In genomic region chr7:44911911-44912310, GRCh38 we compare ENCODE assay signal across 21 cellular contexts. TPM values are rescaled to one million over a fixed set of nuclear protein-coding genes. Genes with fewer than 3 reads are reported as not detected.
DNase-seq lines count a peak whose midpoint lies in the region; ATAC-seq, FAIRE-seq and TF ChIP-seq lines count a peak whose summit lies in the region.
"Had no signal": no experiment of that assay in that cellular context is flagged by ENCODE, and none has a peak within 500 bp of the region (broad histone marks: within the 10 kb centered on the region; RNA-seq: fewer than 3 reads in every experiment).

No MANE protein-coding gene starts in this region.

- no peaks in the 10 kb centered on the region for H3K27me3 Mint-ChIP-seq in CD4-positive, alpha-beta memory T cell
- no peaks in the 10 kb centered on the region for H3K27me3 Mint-ChIP-seq in activated T-helper 17 cell treated with anti-CD3 and anti-CD28 coated beads, Interleukin-2, amount 50 U/mL, for 72 hours
- H3K27me3 Mint-ChIP-seq: CD4-positive, alpha-beta T cell had no signal

- no peaks in the 10 kb centered on the region for H3K36me3 Mint-ChIP-seq in CD4-positive, alpha-beta memory T cell
- H3K36me3 Mint-ChIP-seq in activated T-helper 17 cell treated with anti-CD3 and anti-CD28 coated beads, Interleukin-2, amount 50 U/mL, for 72 hours (ENCODE audit: low read depth), result no peaks in the 10 kb centered on the region
- H3K36me3 Mint-ChIP-seq: WTC11 had no signal

- ATAC-seq in activated T-helper 17 cell treated with anti-CD3 and anti-CD28 coated beads, Interleukin-2, amount 50 U/mL, for 72 hours (replicated peaks), result no peak
- peak; percentile 57 to 66 for ATAC-seq in right cardiac atrium
- peak; percentile 65 for ATAC-seq in sciatic nerve
- ATAC-seq: left lung had no signal

- peaks cover 5 to 15% (median 6%) of the 10 kb centered on the region in 4 donors for H3K4me1 Mint-ChIP-seq in CD4-positive, alpha-beta memory T cell
- H3K4me1 Mint-ChIP-seq in activated T-helper 17 cell treated with anti-CD3 and anti-CD28 coated beads, Interleukin-2, amount 50 U/mL, for 72 hours, result peaks cover 16% of the 10 kb centered on the region

- H3K4me1 ChIP-seq in CD4-positive, alpha-beta memory T cell (ENCODE audit: insufficient read depth, low read length), result peaks cover 6% of the 10 kb centered on the region
- no peaks in the 10 kb centered on the region for H3K4me1 ChIP-seq in right cardiac atrium (ENCODE audit: control insufficient read depth, insufficient read depth, low read length)
- H3K4me1 ChIP-seq: left lung had no signal

- intact Hi-C loops in CD4-positive, alpha-beta memory T cell (cut with micrococcal nuclease), result no loop called here
- intact Hi-C loops in right cardiac atrium (cut with DNase I), result no loop called here
- intact Hi-C loops in sciatic nerve (cut with DNase I), result no loop called here

- no peaks in the 10 kb centered on the region for H3K27me3 ChIP-seq in CD4-positive, alpha-beta memory T cell (ENCODE audit: insufficient read depth, low read length)
- no peaks in the 10 kb centered on the region for H3K27me3 ChIP-seq in right cardiac atrium (ENCODE audit: control insufficient read depth, insufficient read depth)
- H3K27me3 ChIP-seq: body of pancreas, esophagus muscularis mucosa, left lung, MG63 had no signal

- no peaks in the 10 kb centered on the region for H3K9me3 ChIP-seq in CD4-positive, alpha-beta memory T cell (ENCODE audit: control insufficient read depth in 1 of 2, low read length in 2 of 2)
- H3K9me3 ChIP-seq in right cardiac atrium (ENCODE audit: control insufficient read depth, low read length), result no peaks in the 10 kb centered on the region
- H3K9me3 ChIP-seq: body of pancreas, esophagus muscularis mucosa, left lung, MG63 had no signal

- no peaks in the 10 kb centered on the region for H3K36me3 ChIP-seq in CD4-positive, alpha-beta memory T cell (ENCODE audit: insufficient read depth, low read length)
- H3K36me3 ChIP-seq: esophagus muscularis mucosa, left lung, MG63 had no signal

- H3K9me3 Mint-ChIP-seq in CD4-positive, alpha-beta memory T cell, result no peaks in the 10 kb centered on the region
- H3K9me3 Mint-ChIP-seq in activated T-helper 17 cell treated with anti-CD3 and anti-CD28 coated beads, Interleukin-2, amount 50 U/mL, for 72 hours, result no peaks in the 10 kb centered on the region
- H3K9me3 Mint-ChIP-seq: CD4-positive, alpha-beta T cell; WTC11 had no signal

- H3K4me3 Mint-ChIP-seq in CD4-positive, alpha-beta memory T cell, result no peak overlapping the region
- no peak overlapping the region for H3K4me3 Mint-ChIP-seq in activated T-helper 17 cell treated with anti-CD3 and anti-CD28 coated beads, Interleukin-2, amount 50 U/mL, for 72 hours
- H3K4me3 Mint-ChIP-seq: CD4-positive, alpha-beta T cell; WTC11 had no signal

- CTCF ChIA-PET in CD4-positive, alpha-beta memory T cell (lab: Charles Lee; ENCODE audit: partially characterized antibody), result interaction anchor here (2.1 kb wide), 1 partner anchor 10 kb away, joined by 6 read pairs; no protein-coding TSS in a partner anchor

- H3K27ac Mint-ChIP-seq in CD4-positive, alpha-beta memory T cell, result peak overlapping the region in 4 of 7 donors; percentile 83 to 89 (median 86)
- H3K27ac Mint-ChIP-seq in activated T-helper 17 cell treated with anti-CD3 and anti-CD28 coated beads, Interleukin-2, amount 50 U/mL, for 72 hours, result peak overlapping the region; percentile 98
- H3K27ac Mint-ChIP-seq: WTC11 had no signal

- no peak overlapping the region for H3K4me3 ChIP-seq in CD4-positive, alpha-beta memory T cell (ENCODE audit: low read length in 2 of 2)
- no peak overlapping the region for H3K4me3 ChIP-seq in right cardiac atrium (ENCODE audit: low read length)
- H3K4me3 ChIP-seq: body of pancreas, coronary artery, esophagus muscularis mucosa, left lung, MG63 had no signal

- no peak for TF ChIP-seq CTCF in D721Med (IDR thresholded peaks at IDR 0.05; ENCODE audit: insufficient read depth, missing control alignments)

- DNase-seq in CD4-positive, alpha-beta memory T cell, result no peak
- peak in 1 of 3 donors; percentile 53 for DNase-seq in right cardiac atrium
- peak; percentile 60 for DNase-seq in sciatic nerve (ENCODE audit: low spot score)
- no peak for DNase-seq in stimulated activated CD4-positive, alpha-beta T cell treated with anti-CD3 and anti-CD28 coated beads, Interleukin-4, amount 100 ng/mL, for 4 hours
- DNase-seq in D721Med (ENCODE audit: insufficient read length, low spot score), result no peak
- no peak for DNase-seq in activated T-cell treated with anti-CD3 and anti-CD28 coated beads, Interleukin-2, amount 50 U/mL, for 1 hour
- DNase-seq: activated CD4-positive, alpha-beta T cell treated with anti-CD3 and anti-CD28 coated beads, Interleukin-2, amount 50 U/mL, for 4 hours; CD4-positive, alpha-beta T cell; DMS 273 treated with DMSO at 0.1 percent for 48 hours; foreskin melanocyte; left lung; MG63; NCI-H1417 treated with DMSO at 0.1 percent for 48 hours; NCI-H2081 treated with DMSO at 0.1 percent for 48 hours; NCI-H345; NCI-H748 treated with DMSO at 0.1 percent for 48 hours had no signal

- H3K27ac ChIP-seq in CD4-positive, alpha-beta memory T cell (ENCODE audit: low read depth, low read length), result no peak overlapping the region
- no peak overlapping the region for H3K27ac ChIP-seq in right cardiac atrium (ENCODE audit: low read length)
- H3K27ac ChIP-seq: esophagus muscularis mucosa, left lung had no signal

- FAIRE-seq in D721Med (lab: Jason Lieb, UNC), result no peak

- 72% methylated on average over 8 of the region's 8 CpGs for WGBS in right cardiac atrium

- POLR2A ChIA-PET in CD4-positive, alpha-beta memory T cell (lab: Charles Lee; ENCODE audit: partially characterized antibody), result interaction anchor here (0.7 kb wide), 1 partner anchor 67 kb away, joined by 4 read pairs; no protein-coding TSS in a partner anchor

RNA-seq across cellular contexts. Expression of gene PURB, which starts 26.6 kb away (rescaled TPM):
- 10 to 100 TPM; 26.6 to 27.4 TPM for total RNA-seq in CD4-positive, alpha-beta memory T cell
- 1 to 10 TPM; 1.1 to 2.2 TPM for polyA plus RNA-seq in CD4-positive, alpha-beta memory T cell
- 10 to 100 TPM; 22.5 to 24.5 TPM for total RNA-seq in activated T-helper 17 cell treated with anti-CD3 and anti-CD28 coated beads, Interleukin-2, amount 50 U/mL, for 72 hours
- total RNA-seq in right cardiac atrium (10 to 100 TPM; 13.5 to 22.4 (median 14.8) TPM), sciatic nerve (27.6 TPM)
- polyA plus RNA-seq in right cardiac atrium, result 6.9 TPM
